In the genomic region with DNA sequence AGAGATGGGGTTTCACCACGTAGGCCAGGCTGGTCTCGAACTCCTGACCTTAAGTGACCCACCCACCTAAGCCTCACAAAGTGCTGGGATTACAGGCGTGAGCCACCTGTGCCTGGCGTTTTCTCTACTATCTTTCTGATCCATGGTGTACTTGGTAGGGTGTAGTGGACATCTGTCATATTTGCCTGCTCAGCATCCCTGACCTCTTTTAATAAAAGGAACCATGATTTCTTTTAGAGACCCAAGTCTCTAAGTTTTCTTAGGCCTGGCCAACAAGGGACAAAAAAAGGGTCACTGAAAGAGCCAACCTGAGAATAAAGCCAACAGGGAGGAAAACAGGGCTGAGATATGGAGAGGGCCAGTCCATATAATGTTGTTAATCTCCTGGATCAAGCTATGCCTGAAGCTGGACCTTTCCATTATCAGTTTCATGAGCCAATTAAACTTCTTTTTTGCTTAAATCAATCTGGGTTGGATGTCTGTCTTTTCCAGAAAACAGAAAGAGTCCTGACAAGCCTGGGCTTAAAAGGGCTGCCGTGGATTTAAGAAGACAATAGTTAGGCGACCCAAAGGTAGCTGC, we compare ENCODE assay signal across 1 cellular context.
TF ChIP-seq lines count a peak whose summit lies in the region.

No MANE protein-coding gene starts in this region.

TF ChIP-seq in HepG2, 621 proteins besides CTCF, POLR2A, EP300 and RAD21:
- TF ChIP-seq ZNF329 (CRISPR knock-in tag; IDR thresholded peaks at IDR 0.05; ENCODE audit: low read depth) (peak; percentile 94), MAFK (conservative IDR thresholded peaks at IDR 0.05 in 1 of 2, IDR thresholded peaks at IDR 0.05 in 1 of 2; ENCODE audit: low read length in 2 of 2) (peak in 1 of 2 experiments; percentile 40; a peak in 2 of 4 replicates), SIX1 (CRISPR knock-in tag; IDR thresholded peaks at IDR 0.05; ENCODE audit: borderline replicate concordance) (no peak)
